In the genomic region with DNA sequence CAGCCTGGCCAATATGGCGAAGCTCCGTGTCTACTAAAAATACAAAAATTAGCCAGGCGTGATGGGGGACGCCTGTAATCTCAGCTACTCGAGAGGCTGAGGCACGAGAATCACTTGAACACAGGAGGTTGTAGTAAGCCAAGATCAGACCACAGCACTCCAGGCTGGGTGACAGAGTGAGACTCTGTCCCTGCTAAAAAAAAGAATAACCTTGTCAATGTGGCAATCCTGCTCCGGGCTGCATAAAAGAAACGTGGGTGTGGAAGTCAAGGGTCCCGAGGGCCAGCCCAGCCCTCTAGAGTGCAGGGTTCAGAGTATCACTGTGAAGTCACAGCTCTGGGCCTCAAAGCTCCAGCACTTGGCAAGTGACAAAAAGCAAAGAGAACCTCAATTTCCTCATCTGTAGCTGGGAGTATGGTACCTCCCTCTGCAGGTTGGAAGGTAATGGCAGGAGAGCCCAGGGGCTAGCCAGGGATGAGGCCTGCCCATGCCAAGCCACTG, we compare ENCODE assay signal across 19 cellular contexts.
"Had no signal": no experiment of that assay in that cellular context is flagged by ENCODE, and none has a peak within 500 bp of the region (broad histone marks: within the 10 kb centered on the region; RNA-seq: fewer than 3 reads in every experiment).

No MANE protein-coding gene starts in this region.

- H3K4me1 ChIP-seq: gastrocnemius medialis, heart right ventricle, lower lobe of right lung, right atrium auricular region, thyroid gland, uterus had no signal

- H3K36me3 ChIP-seq: esophagus muscularis mucosa, gastrocnemius medialis, heart right ventricle, left ventricle myocardium inferior, lower lobe of right lung, right atrium auricular region, thyroid gland, upper lobe of left lung, uterus had no signal

- H3K27ac Mint-ChIP-seq: memory B cell, nephron had no signal

- H3K27me3 ChIP-seq: gastrocnemius medialis, right atrium auricular region, thyroid gland, upper lobe of left lung, uterus had no signal

- ATAC-seq: gastrocnemius medialis, heart right ventricle, lower lobe of right lung had no signal

- H3K9me3 Mint-ChIP-seq: memory B cell had no signal

- H3K4me3 ChIP-seq: esophagus muscularis mucosa, gastrocnemius medialis, heart right ventricle, left ventricle myocardium inferior, lower lobe of right lung, right atrium auricular region, thyroid gland, upper lobe of left lung, uterus had no signal

- H3K4me3 Mint-ChIP-seq: memory B cell, naive B cell, nephron had no signal

- H3K36me3 Mint-ChIP-seq: memory B cell, naive B cell had no signal

- DNase-seq: effector memory CD4-positive, alpha-beta T cell; gastrocnemius medialis; heart right ventricle; hypothalamus; left ventricle myocardium inferior; lower lobe of right lung; midbrain; naive B cell; small intestine; stimulated activated CD4-positive, alpha-beta T cell treated with anti-CD3 and anti-CD28 coated beads, Interleukin-2, amount 100 ng/mL, for 48 hours; stimulated activated naive CD4-positive, alpha-beta T cell treated with Interleukin-2 at 50 U/mL for 16 hours; thyroid gland; uterus had no signal

- H3K27ac ChIP-seq: epithelial cell of prostate, esophagus muscularis mucosa, gastrocnemius medialis, heart right ventricle, left ventricle myocardium inferior, lower lobe of right lung, right atrium auricular region, thyroid gland, upper lobe of left lung, uterus had no signal

- H3K4me1 Mint-ChIP-seq: nephron had no signal

- H3K9me3 ChIP-seq: gastrocnemius medialis, left ventricle myocardium inferior, lower lobe of right lung, right atrium auricular region, thyroid gland, upper lobe of left lung, uterus had no signal
